In genomic region chr19:3667037-3667638, GRCh38 we compare ENCODE assay signal across 1 cellular context.
TF ChIP-seq lines count a peak whose summit lies in the region.

No MANE protein-coding gene starts in this region.

TF ChIP-seq in HepG2, 621 proteins besides CTCF, POLR2A, EP300 and RAD21:
- no peak for TF ChIP-seq USF2 (IDR thresholded peaks at IDR 0.05; ENCODE audit: low read depth, low read length)
- no peak for TF ChIP-seq USF2 (CRISPR knock-in tag; IDR thresholded peaks at IDR 0.05; ENCODE audit: borderline replicate concordance)
- TF ChIP-seq ZMYM3 (CRISPR knock-in tag; IDR thresholded peaks at IDR 0.05): 0 out of 2 replicates have a peak, but pooled peaks have one; percentile 15
- no peak for TF ChIP-seq RORA (CRISPR knock-in tag; IDR thresholded peaks at IDR 0.05)
- TF ChIP-seq ZBTB33 (CRISPR knock-in tag; IDR thresholded peaks at IDR 0.05): peak; percentile 38; the same call in 1 of the 2 replicates
- peak; percentile 94 for TF ChIP-seq ZNF768 (CRISPR knock-in tag; IDR thresholded peaks at IDR 0.05)
- no peak for TF ChIP-seq TP53 (CRISPR knock-in tag; conservative IDR thresholded peaks at IDR 0.05)
